9 cellular contexts compared by ENCODE assay signal in genomic region chr16:29804020-29804419, GRCh38. TPM values are rescaled to one million over a fixed set of nuclear protein-coding genes. Genes with fewer than 3 reads are reported as not detected.
DNase-seq lines count a peak whose midpoint lies in the region; ATAC-seq lines count a peak whose summit lies in the region.
"Had no signal": no experiment of that assay in that cellular context is flagged by ENCODE, and none has a peak within 500 bp of the region (broad histone marks: within the 10 kb centered on the region; RNA-seq: fewer than 3 reads in every experiment).

No MANE protein-coding gene starts in this region.

- DNase-seq in NCI-H1105 treated with DMSO at 0.1 percent for 48 hours (lab: John Stamatoyannopoulos, UW) (peak; percentile 13), NCI-H1105 (lab: John Stamatoyannopoulos, UW) (no peak), SK-N-MC (ENCODE audit: low read depth, low spot score) (no peak), right cardiac atrium (peak in 1 of 3 donors; percentile 12), anterior cingulate cortex (lab: John Stamatoyannopoulos, UW) (no peak), HT-29 (ENCODE audit: low spot score) (no peak), AG20443 (ENCODE audit: low spot score) (no peak)

- WGBS in right cardiac atrium = 75% methylated on average over 8 of the region's 8 CpGs

- H3K4me3 Mint-ChIP-seq in stimulated activated memory B cell treated with anti-CD40 and anti-IgM and Interleukin-4, amounts not matched to agents 10 μg/mL and 1 μg/mL and 100 μg/mL, for 72 hours = peak overlapping the region; percentile 99

- H3K4me3 ChIP-seq in SK-N-MC (peak overlapping the region; percentile 83), right cardiac atrium (ENCODE audit: low read length) (no peak overlapping the region)

- intact Hi-C loops in right cardiac atrium (cut with DNase I) = no loop called here

- H3K27ac Mint-ChIP-seq in stimulated activated memory B cell treated with anti-CD40 and anti-IgM and Interleukin-4, amounts not matched to agents 10 μg/mL and 1 μg/mL and 100 μg/mL, for 72 hours = peak overlapping the region; percentile 98

- H3K27ac ChIP-seq in SK-N-MC (peak overlapping the region; percentile 97), right cardiac atrium (ENCODE audit: low read length) (peak overlapping the region; percentile 13)

- H3K9me3 ChIP-seq in SK-N-MC (ENCODE audit: low read depth, low read length) (no peaks in the 10 kb centered on the region), right cardiac atrium (ENCODE audit: control insufficient read depth, low read length) (no peaks in the 10 kb centered on the region)
- H3K9me3 ChIP-seq: SJSA1 had no signal

- peak overlapping the region; percentile 91 for H3K9ac ChIP-seq in SK-N-MC (ENCODE audit: insufficient read length)

- H3K4me1 ChIP-seq in right cardiac atrium (ENCODE audit: control insufficient read depth, insufficient read depth, low read length) = peaks cover 2% of the 10 kb centered on the region

- H3K36me3 ChIP-seq in SK-N-MC (ENCODE audit: insufficient read depth, low read length) = peaks cover 58% of the 10 kb centered on the region

- H3K4me1 Mint-ChIP-seq in stimulated activated memory B cell treated with anti-CD40 and anti-IgM and Interleukin-4, amounts not matched to agents 10 μg/mL and 1 μg/mL and 100 μg/mL, for 72 hours = peaks cover 36% of the 10 kb centered on the region

- no peak for ATAC-seq in right cardiac atrium
- no peak for ATAC-seq in stimulated activated memory B cell treated with anti-CD40 and anti-IgM and Interleukin-4, amounts not matched to agents 10 μg/mL and 1 μg/mL and 100 μg/mL, for 72 hours

- H3K27me3 ChIP-seq in right cardiac atrium (ENCODE audit: control insufficient read depth, insufficient read depth) = no peaks in the 10 kb centered on the region
- H3K27me3 ChIP-seq: SJSA1 had no signal

- H3K27me3 Mint-ChIP-seq in stimulated activated memory B cell treated with anti-CD40 and anti-IgM and Interleukin-4, amounts not matched to agents 10 μg/mL and 1 μg/mL and 100 μg/mL, for 72 hours = no peaks in the 10 kb centered on the region

- no peaks in the 10 kb centered on the region for H3K9me3 Mint-ChIP-seq in stimulated activated memory B cell treated with anti-CD40 and anti-IgM and Interleukin-4, amounts not matched to agents 10 μg/mL and 1 μg/mL and 100 μg/mL, for 72 hours

- H3K36me3 Mint-ChIP-seq in stimulated activated memory B cell treated with anti-CD40 and anti-IgM and Interleukin-4, amounts not matched to agents 10 μg/mL and 1 μg/mL and 100 μg/mL, for 72 hours = peaks cover 50% of the 10 kb centered on the region

RNA-seq across cellular contexts. Expression of gene MAZ, which starts 2.3 kb away (rescaled TPM):
- total RNA-seq in right cardiac atrium = 100 to 1,000 TPM in 3 of 4 donors, 10 to 100 TPM in 1; 82.3 to 113 (median 104) TPM
- polyA plus RNA-seq in right cardiac atrium = 69.3 TPM
- 795 and 814 TPM in 2 replicates for total RNA-seq in HT-29 (2014; rRNA removed; shearing (Covaris generic))

RNA-seq across cellular contexts. Expression of gene PRRT2, which starts 8.0 kb away (rescaled TPM):
- total RNA-seq in right cardiac atrium = 1 to 10 TPM; 2.5 to 5.0 (median 4.4) TPM
- 4.8 TPM for polyA plus RNA-seq in right cardiac atrium
- 0.23 TPM in 1 of 2 replicates, not detected in the other for total RNA-seq in HT-29 (2014; rRNA removed; shearing (Covaris generic))

RNA-seq across cellular contexts. Expression of gene PAGR1, which starts 11.9 kb away (rescaled TPM):
- total RNA-seq in right cardiac atrium = 10 to 100 TPM; 13.7 to 20.3 (median 15.2) TPM
- polyA plus RNA-seq in right cardiac atrium = 33.8 TPM
- 57.4 and 65.1 TPM in 2 replicates for total RNA-seq in HT-29 (2014; rRNA removed; shearing (Covaris generic))

RNA-seq across cellular contexts. Expression of gene KIF22, which starts 13.5 kb away (rescaled TPM):
- 10 to 100 TPM; 19.0 to 53.8 (median 41.6) TPM for total RNA-seq in right cardiac atrium
- polyA plus RNA-seq in right cardiac atrium = 89.6 TPM
- total RNA-seq in HT-29 (2014; rRNA removed; shearing (Covaris generic)) = 127 and 134 TPM in 2 replicates

RNA-seq across cellular contexts. Expression of gene MVP, which starts 16.2 kb away (rescaled TPM):
- total RNA-seq in right cardiac atrium = 10 to 100 TPM; 48.2 to 73.9 (median 64.0) TPM
- polyA plus RNA-seq in right cardiac atrium = 50.6 TPM
- 157 and 185 TPM in 2 replicates for total RNA-seq in HT-29 (2014; rRNA removed; shearing (Covaris generic))
